ENCODE assay signal across 10 cellular contexts in the genomic region with DNA sequence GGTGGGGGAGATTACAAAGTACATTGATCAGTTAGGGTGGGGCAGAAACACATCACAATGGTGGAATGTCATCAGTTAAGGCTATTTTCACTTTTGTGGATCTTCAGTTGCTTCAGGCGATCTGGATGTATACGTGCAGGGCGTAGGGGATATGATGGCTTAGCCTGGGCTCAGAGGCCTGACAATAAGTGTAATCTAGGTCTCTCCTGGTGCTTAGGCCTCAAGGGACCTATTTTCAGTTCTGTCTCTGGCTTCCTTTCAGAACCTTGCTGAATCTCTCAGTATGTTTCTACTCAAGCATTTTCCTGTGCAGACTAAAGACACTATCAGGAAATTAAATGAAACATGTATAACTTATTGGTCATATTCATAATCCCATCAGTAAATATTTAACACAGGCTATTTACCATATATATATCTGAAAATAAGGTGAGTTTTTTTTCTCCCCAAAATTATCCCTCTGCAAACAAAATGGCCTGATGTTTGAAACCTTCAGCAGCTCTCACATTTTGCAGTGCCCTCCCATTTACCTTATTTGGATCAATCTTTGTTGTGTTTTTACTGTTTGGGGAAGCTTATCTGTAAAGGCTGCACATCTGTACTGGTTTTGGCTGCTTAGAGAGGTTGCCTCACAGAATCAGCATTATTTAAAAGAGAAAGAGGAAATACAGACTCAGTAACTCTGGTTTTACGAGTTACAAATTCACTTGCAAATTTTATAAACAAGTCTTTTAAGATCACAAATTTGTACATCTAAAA. TPM values are rescaled to one million over a fixed set of nuclear protein-coding genes. Genes with fewer than 3 reads are reported as not detected.
A peak's percentile ranks its signal among the peaks of the same experiment; 100 is the strongest.
DNase-seq lines count a peak whose midpoint lies in the region; ATAC-seq and TF ChIP-seq lines count a peak whose summit lies in the region.
"Had no signal": no experiment of that assay in that cellular context is flagged by ENCODE, and none has a peak within 500 bp of the region (broad histone marks: within the 10 kb centered on the region; RNA-seq: fewer than 3 reads in every experiment).

No MANE protein-coding gene starts in this region.

- peaks cover 2% of the 10 kb centered on the region for H3K27me3 Mint-ChIP-seq in glutamatergic neuron (ENCODE audit: unreplicated experiment)

- H3K27ac Mint-ChIP-seq in glutamatergic neuron (ENCODE audit: unreplicated experiment) = no peak overlapping the region

- H3K4me3 Mint-ChIP-seq in glutamatergic neuron (ENCODE audit: unreplicated experiment) = no peak overlapping the region

- DNase-seq in CD1c-positive myeloid dendritic cell (ENCODE audit: extremely low spot score) = peak; percentile 27
- peak; percentile 76 for DNase-seq in SIG-M5 treated with dmso at 0.1 percent for 504 hours (lab: John Stamatoyannopoulos, UW; ENCODE audit: unreplicated experiment)
- no peak for DNase-seq in activated naive CD4-positive, alpha-beta T cell treated with Interleukin-2 at 50 U/mL for 16 hours
- DNase-seq in EL = no peak
- no peak for DNase-seq in stimulated activated naive CD4-positive, alpha-beta T cell treated with Interleukin-2 at 50 U/mL for 16 hours (lab: John Stamatoyannopoulos, UW)
- no peak for DNase-seq in glutamatergic neuron
- DNase-seq: activated CD4-positive, alpha-beta T cell treated with anti-CD3 and anti-CD28 coated beads for 1 hour; IMR-90 had no signal

- TF ChIP-seq CTCF in glutamatergic neuron (IDR thresholded peaks at IDR 0.05; ENCODE audit: partially characterized antibody, unreplicated experiment) = no peak

- H3K9me3 Mint-ChIP-seq in glutamatergic neuron (ENCODE audit: unreplicated experiment) = peaks cover 3% of the 10 kb centered on the region

- ATAC-seq in GM19455 (IDR thresholded peaks at IDR 0.05; ENCODE audit: unreplicated experiment) (peak; percentile 38), HG03103 (IDR thresholded peaks at IDR 0.05; ENCODE audit: low read depth, unreplicated experiment) (peak; percentile 55)

- no peaks in the 10 kb centered on the region for H3K36me3 Mint-ChIP-seq in glutamatergic neuron (ENCODE audit: unreplicated experiment)

- H3K4me1 Mint-ChIP-seq in glutamatergic neuron (ENCODE audit: low read depth, unreplicated experiment) = peaks cover 2% of the 10 kb centered on the region

RNA-seq across cellular contexts. Expression of gene ZCCHC4, which starts 2.3 kb away (rescaled TPM):
- total RNA-seq in glutamatergic neuron (ENCODE audit: unreplicated experiment) = 7.4 TPM

Comparison
In these comparisons a context has a peak if more than half of its experiments do, and no peak if none do; other contexts are left out.
1. DNase-seq: peak in CD1c-positive myeloid dendritic cell (single experiment) and SIG-M5 treated with dmso at 0.1 percent for 504 hours (single experiment); none in activated naive CD4-positive, alpha-beta T cell treated with Interleukin-2 at 50 U/mL for 16 hours (single experiment), EL (single experiment), stimulated activated naive CD4-positive, alpha-beta T cell treated with Interleukin-2 at 50 U/mL for 16 hours (single experiment) and glutamatergic neuron (single experiment).